Comparison of ENCODE assay signal across 21 cellular contexts in genomic region chr1:39489567-39490239, GRCh38. TPM values are rescaled to one million over a fixed set of nuclear protein-coding genes. Genes with fewer than 3 reads are reported as not detected.
DNase-seq lines count a peak whose midpoint lies in the region; ATAC-seq, FAIRE-seq and TF ChIP-seq lines count a peak whose summit lies in the region.
"Had no signal": no experiment of that assay in that cellular context is flagged by ENCODE, and none has a peak within 500 bp of the region (broad histone marks: within the 10 kb centered on the region; RNA-seq: fewer than 3 reads in every experiment).

No MANE protein-coding gene starts in this region.

- no peak overlapping the region for H2BK20ac ChIP-seq in IMR-90 (ENCODE audit: low read depth, low read length)

- peaks cover 28% of the 10 kb centered on the region for H3K27me3 ChIP-seq in IMR-90 (ENCODE audit: control insufficient read depth, insufficient read depth, low read length)
- H3K27me3 ChIP-seq in GM12878 (replicated peaks in 1 of 2; ENCODE audit: control insufficient read depth in 2 of 2, insufficient read depth in 2 of 2, low read length in 1 of 2) = peaks cover 0 to 1% of the 10 kb centered on the region in 2 experiments; a peak in 1 of 4 replicates
- peaks cover 14% of the 10 kb centered on the region for H3K27me3 ChIP-seq in osteoblast (ENCODE audit: insufficient read depth, low read length)

- H4K91ac ChIP-seq in IMR-90 (ENCODE audit: insufficient read depth, low read depth, low read length) = no peak overlapping the region

- ATAC-seq in IMR-90 (ENCODE audit: low read depth) (peak; percentile 12), GM12878 (no peak)
- ATAC-seq: stimulated activated memory B cell treated with anti-CD40 and anti-IgM and Interleukin-4, amounts not matched to agents 10 μg/mL and 1 μg/mL and 100 μg/mL, for 72 hours had no signal

- H2BK15ac ChIP-seq in IMR-90 (ENCODE audit: low read depth, low read length) = no peak overlapping the region

- H3K79me2 ChIP-seq in GM12878 (ENCODE audit: control insufficient read depth, insufficient read depth, low read length) = no peaks in the 10 kb centered on the region
- H3K79me2 ChIP-seq in osteoblast (ENCODE audit: insufficient read depth, low read length) = no peaks in the 10 kb centered on the region

- H3K9ac ChIP-seq in IMR-90 (ENCODE audit: low read depth, low read length) (no peak overlapping the region), GM12878 (ENCODE audit: control insufficient read depth, insufficient read depth, low read length) (no peak overlapping the region)

- H2AFZ ChIP-seq in IMR-90 (replicated peaks; ENCODE audit: low read length, poor library complexity) = no peak overlapping the region
- H2AFZ ChIP-seq in GM12878 (ENCODE audit: control insufficient read depth, low read depth, low read length) = no peak overlapping the region
- H2AFZ ChIP-seq in osteoblast (ENCODE audit: low read length) = no peak overlapping the region

- no peak overlapping the region for H3K4me2 ChIP-seq in IMR-90 (ENCODE audit: low read depth, low read length)
- H3K4me2 ChIP-seq in GM12878 (ENCODE audit: control insufficient read depth, insufficient read depth) = no peak overlapping the region
- no peak overlapping the region for H3K4me2 ChIP-seq in osteoblast (ENCODE audit: insufficient read depth, low read length)

- FAIRE-seq in GM12878 (lab: Jason Lieb, UNC) (no peak), urothelium cell line (lab: Jason Lieb, UNC) (no peak)
- FAIRE-seq: A204.1 had no signal

- peak; percentile 23 for DNase-seq in NCI-H82 (lab: John Stamatoyannopoulos, UW)
- no peak for DNase-seq in NCI-H82 treated with DMSO at 0.1 percent for 48 hours (lab: John Stamatoyannopoulos, UW; ENCODE audit: unreplicated experiment)
- DNase-seq in IMR-90 = no peak
- no peak for DNase-seq in GM12878 (ENCODE audit: low read depth, low spot score)
- DNase-seq in osteoblast (ENCODE audit: insufficient read length, low spot score, missing footprints) = peak; percentile 86
- no peak for DNase-seq in urothelium cell line (ENCODE audit: low spot score)
- no peak for DNase-seq in anterior cingulate cortex (lab: John Stamatoyannopoulos, UW)
- DNase-seq in 8988T = no peak
- DNase-seq: activated CD4-positive, alpha-beta memory T cell treated with anti-CD3 and anti-CD28 coated beads for 36 hours; activated T-cell treated with anti-CD3 and anti-CD28 coated beads, Interleukin-2, amount 50 U/mL, for 24 hours; head of caudate nucleus; KBM-7; NCI-H774; nephron progenitor cell; spleen had no signal

- no peak overlapping the region for H3K18ac ChIP-seq in IMR-90 (ENCODE audit: low read depth, low read length)

- 0 out of 4 replicates have a peak, but pooled peaks cover 0 to 2% of the 10 kb centered on the region in 2 experiments for H3K79me1 ChIP-seq in IMR-90 (ENCODE audit: low read depth in 1 of 2, low read length in 2 of 2)

- POLR2A ChIA-PET in IMR-90 (lab: Charles Lee; ENCODE audit: unreplicated experiment) = no interaction called here
- POLR2A ChIA-PET in GM12878 (lab: Charles Lee) = interaction anchor here (1.2 kb wide), 1 partner anchor 12 kb away, joined by 7 read pairs; no protein-coding TSS in a partner anchor

- no peak overlapping the region for H2AK5ac ChIP-seq in IMR-90 (ENCODE audit: low read depth, low read length)

- no peak for TF ChIP-seq RAD21 in IMR-90 (IDR thresholded peaks at IDR 0.05; ENCODE audit: low read length)
- no peak for TF ChIP-seq RAD21 in GM12878 (IDR thresholded peaks at IDR 0.05; ENCODE audit: insufficient read depth, low read depth, low read length)

- no peak overlapping the region for H2BK120ac ChIP-seq in IMR-90 (ENCODE audit: low read depth, low read length)

- no peak overlapping the region for H3K23ac ChIP-seq in IMR-90 (ENCODE audit: low read depth, low read length)

- no peak for TF ChIP-seq EP300 in GM12878 (IDR thresholded peaks at IDR 0.05; ENCODE audit: borderline replicate concordance in 1 of 2, control insufficient read depth in 1 of 2, low read depth in 2 of 2, low read length in 2 of 2)

- CTCF ChIA-PET in IMR-90 (lab: Yijun Ruan, JAX) (interaction anchor here (0.6 to 1.1 kb wide), 2 partner anchors 11 to 310 kb away, joined by 3 to 4 read pairs; no protein-coding TSS in a partner anchor), GM12878 (lab: Yijun Ruan, JAX) (interaction anchor here (1.1 to 3.1 kb wide), 2 partner anchors 49 to 168 kb away, joined by 4 to 13 read pairs; no protein-coding TSS in a partner anchor)

- no peak overlapping the region for H2AK9ac ChIP-seq in IMR-90 (replicated peaks; ENCODE audit: low read depth, low read length, poor library complexity)

- H4K8ac ChIP-seq in IMR-90 (ENCODE audit: low read depth in 2 of 2, low read length in 2 of 2) = no peak overlapping the region

- H3K4me1 ChIP-seq in IMR-90 (ENCODE audit: control insufficient read depth, insufficient read depth, low read length) (peaks cover 3% of the 10 kb centered on the region; the same call in 1 of the 2 replicates), GM12878 (ENCODE audit: control insufficient read depth, insufficient read depth, low read length) (0 out of 2 replicates have a peak, but pooled peaks cover 2% of the 10 kb centered on the region), osteoblast (ENCODE audit: insufficient read depth, low read length) (peaks cover 3% of the 10 kb centered on the region)

- no peak overlapping the region for H3K14ac ChIP-seq in IMR-90 (replicated peaks; ENCODE audit: low read depth, low read length)

- SMC1A ChIA-PET in GM12878 (lab: Charles Lee; ENCODE audit: uncharacterized antibody, unreplicated experiment) = interaction anchor here (1.7 to 2.5 kb wide), 2 partner anchors 19 to 49 kb away, joined by 5 to 6 read pairs; no protein-coding TSS in a partner anchor

- H3K9me3 ChIP-seq in IMR-90 (ENCODE audit: control insufficient read depth, insufficient read depth, low read length) (no peaks in the 10 kb centered on the region), GM12878 (replicated peaks; ENCODE audit: control insufficient read depth, insufficient read depth, low read length) (no peaks in the 10 kb centered on the region), osteoblast (ENCODE audit: low read depth, low read length) (no peaks in the 10 kb centered on the region)
- H3K9me3 ChIP-seq: spleen had no signal

- H3K56ac ChIP-seq in IMR-90 (ENCODE audit: extremely low read depth, insufficient read depth, low read length) = no peak overlapping the region

- TF ChIP-seq CTCF in IMR-90 (conservative IDR thresholded peaks at IDR 0.05; ENCODE audit: low read depth, low read length) = no peak
- no peak for TF ChIP-seq CTCF in GM12878 (IDR thresholded peaks at IDR 0.05 in 2 of 3, conservative IDR thresholded peaks at IDR 0.05 in 1 of 3; ENCODE audit: control insufficient read depth in 2 of 3, extremely low read depth in 1 of 3, insufficient read depth in 1 of 3, low read depth in 3 of 3, low read length in 3 of 3)
- TF ChIP-seq CTCF in osteoblast (IDR thresholded peaks at IDR 0.05; ENCODE audit: extremely low read depth, low read depth, low read length) = no peak

- H4K20me1 ChIP-seq in IMR-90 (ENCODE audit: insufficient read depth, low read length) = peaks cover 16% of the 10 kb centered on the region; the same call in 1 of the 2 replicates
- no peaks in the 10 kb centered on the region for H4K20me1 ChIP-seq in GM12878 (ENCODE audit: control insufficient read depth, insufficient read depth)
- peaks cover 9% of the 10 kb centered on the region for H4K20me1 ChIP-seq in osteoblast (ENCODE audit: insufficient read depth, low read length)

- TF ChIP-seq POLR2A in IMR-90 (IDR thresholded peaks at IDR 0.05; ENCODE audit: low read depth, low read length) (no peak), GM12878 (IDR thresholded peaks at IDR 0.05; ENCODE audit: low read depth, low read length) (0 out of 2 replicates have a peak, but pooled peaks have one; percentile 17)

- 59% methylated on average over 2 of the region's 13 CpGs; no CpG with 5 or more reads in 1 of the 2 experiments for WGBS in IMR-90 (ENCODE audit: extremely low coverage in 2 of 2, insufficient read length in 1 of 2), 2 experiments
- 95% methylated on average over 13 of the region's 13 CpGs for WGBS in GM12878 (ENCODE audit: insufficient coverage, insufficient replicate concordance, low lambda C conversion rate, missing lambda C conversion rate)

- H3K36me3 ChIP-seq in IMR-90 (ENCODE audit: control insufficient read depth, insufficient read depth, low read length) (peaks cover 24% of the 10 kb centered on the region), GM12878 (ENCODE audit: control insufficient read depth in 2 of 2, insufficient read depth in 2 of 2, low read length in 1 of 2) (peaks cover 0 to 23% of the 10 kb centered on the region in 2 experiments), osteoblast (ENCODE audit: insufficient read depth, low read length) (peaks cover 36% of the 10 kb centered on the region)

- H3K9me1 ChIP-seq in IMR-90 (ENCODE audit: insufficient read depth, low read length) = no peaks in the 10 kb centered on the region

- no peak overlapping the region for H4K5ac ChIP-seq in IMR-90 (ENCODE audit: low read depth, low read length)

- in situ Hi-C loops in IMR-90 (cut with MboI; ENCODE audit: low sequenced_read_pairs) = loop anchor here (5.0 kb wide), 2 partner anchors 48 to 298 kb away; partner anchors contain the start of gene BMP8B
- in situ Hi-C loops in GM12878 (cut with MboI) = loop anchor here (5.0 kb wide), 1 partner anchor 48 kb away; no protein-coding TSS in a partner anchor

- intact Hi-C loops in IMR-90 (cut with micrococcal nuclease) = no loop called here
- intact Hi-C loops in GM12878 (cut with micrococcal nuclease; ENCODE audit: unreplicated experiment) = loop anchor here (5.0 kb wide), 1 partner anchor 48 kb away; no protein-coding TSS in a partner anchor

- H2BK5ac ChIP-seq in IMR-90 (ENCODE audit: low read depth, low read length, poor library complexity, severe bottlenecking) = no peak overlapping the region

- dilution Hi-C loops in IMR-90 (cut with HindIII; ENCODE audit: low sequenced_read_pairs, unreplicated experiment) = no loop called here

- RAD21 ChIA-PET in GM12878 (lab: Charles Lee; ENCODE audit: unreplicated experiment) = interaction anchor here (1.1 kb wide), 1 partner anchor 35 kb away, joined by 4 read pairs; no protein-coding TSS in a partner anchor

- H3K27ac ChIP-seq in IMR-90 (ENCODE audit: insufficient read depth, low read length) = no peak overlapping the region
- H3K27ac ChIP-seq in GM12878 (ENCODE audit: control insufficient read depth, insufficient read depth) = no peak overlapping the region
- H3K27ac ChIP-seq in osteoblast (ENCODE audit: low read depth, low read length) = no peak overlapping the region
- H3K27ac ChIP-seq: C4-2B, cardiac muscle cell, HL-60 had no signal

- H3K4me3 ChIP-seq in IMR-90 (ENCODE audit: insufficient read depth, low read depth, low read length) = no peak overlapping the region
- H3K4me3 ChIP-seq in GM12878 = no peak overlapping the region
- H3K4me3 ChIP-seq in osteoblast (ENCODE audit: insufficient read depth, low read length) = no peak overlapping the region
- H3K4me3 ChIP-seq: cardiac muscle cell, lung had no signal

- BruUV-seq in IMR-90 (replicated peaks; lab: Mats Ljungman, UMichigan) (no TSS peak), GM12878 (replicated peaks; lab: Mats Ljungman, UMichigan) (no TSS peak)

- no peak overlapping the region for H3K4ac ChIP-seq in IMR-90 (ENCODE audit: low read depth, low read length)

RNA-seq across cellular contexts. Expression of gene BMP8A, which starts 1.7 kb away (rescaled TPM):
- total RNA-seq in IMR-90 (2012; rRNA removed) = not detected in 2 replicates
- not detected in 2 replicates for polyA plus RNA-seq in IMR-90 (2012; rRNA removed)
- polyA plus RNA-seq in IMR-90 (2012; cell fraction: cytosol; rRNA removed) = 0.05 TPM in 1 of 2 replicates, not detected in the other
- not detected in 2 replicates for polyA plus RNA-seq in IMR-90 (2012; cell fraction: nucleus; rRNA removed; ENCODE audit: low replicate concordance)
- total RNA-seq in GM12878 (2013; cell fraction: nucleolus; rRNA removed) = not detected in 2 replicates
- 0.22 TPM in 1 of 2 replicates, not detected in the other for total RNA-seq in GM12878 (2014; rRNA removed)
- not detected in 2 replicates for total RNA-seq in GM12878 (2014; rRNA removed; fragmentation: Illumina TruSeq; extraction: Trizol)
- total RNA-seq in GM12878 (2021) = not detected in 2 replicates
- not detected for polyA plus RNA-seq in GM12878 (2011; ENCODE audit: low read depth)
- polyA plus RNA-seq in GM12878 (2011; rRNA removed) = not detected in 2 replicates
- not detected in 2 replicates for polyA plus RNA-seq in GM12878 (2011; cell fraction: cytosol; rRNA removed)
- not detected in 2 replicates for polyA plus RNA-seq in GM12878 (2011; cell fraction: nucleus; rRNA removed)
- polyA plus RNA-seq in GM12878 (2012) = 0.19 and 0.27 TPM in 2 replicates
- not detected in 2 replicates for polyA plus RNA-seq in GM12878 (2014; fragmentation: Illumina TruSeq; extraction: Trizol)
- not detected for polyA plus RNA-seq in GM12878 (2014; fragmentation: Nextera tagmentation; extraction: Ambion mirVana)
- polyA plus RNA-seq in GM12878 (2014; rRNA removed) = 0.06 TPM in 1 of 2 replicates, not detected in the other
- not detected for polyA plus RNA-seq in GM12878 (2016; fragmentation: Nextera tagmentation; extraction: Ambion mirVana)
- not detected in 2 replicates for polyA minus RNA-seq in GM12878 (2011; rRNA and poly(A)+ RNA removed)
- not detected in 2 replicates for polyA minus RNA-seq in GM12878 (2011; cell fraction: cytosol; rRNA and poly(A)+ RNA removed)
- not detected in 2 replicates for polyA minus RNA-seq in GM12878 (2011; cell fraction: nucleus; rRNA and poly(A)+ RNA removed)
- total RNA-seq in osteoblast = 0.72 and 2.4 TPM in 2 replicates
- total RNA-seq: activated CD4-positive, alpha-beta memory T cell treated with anti-CD3 and anti-CD28 coated beads for 36 hours had no signal

Comparison
In these comparisons a context has a peak if more than half of its experiments do, and no peak if none do; other contexts are left out.
1. DNase-seq: peak in NCI-H82 (single experiment) and osteoblast (single experiment); none in NCI-H82 treated with DMSO at 0.1 percent for 48 hours (single experiment), IMR-90 (single experiment), GM12878 (single experiment), urothelium cell line (single experiment), anterior cingulate cortex (0 of 58) and 8988T (single experiment).